In the genomic region with DNA sequence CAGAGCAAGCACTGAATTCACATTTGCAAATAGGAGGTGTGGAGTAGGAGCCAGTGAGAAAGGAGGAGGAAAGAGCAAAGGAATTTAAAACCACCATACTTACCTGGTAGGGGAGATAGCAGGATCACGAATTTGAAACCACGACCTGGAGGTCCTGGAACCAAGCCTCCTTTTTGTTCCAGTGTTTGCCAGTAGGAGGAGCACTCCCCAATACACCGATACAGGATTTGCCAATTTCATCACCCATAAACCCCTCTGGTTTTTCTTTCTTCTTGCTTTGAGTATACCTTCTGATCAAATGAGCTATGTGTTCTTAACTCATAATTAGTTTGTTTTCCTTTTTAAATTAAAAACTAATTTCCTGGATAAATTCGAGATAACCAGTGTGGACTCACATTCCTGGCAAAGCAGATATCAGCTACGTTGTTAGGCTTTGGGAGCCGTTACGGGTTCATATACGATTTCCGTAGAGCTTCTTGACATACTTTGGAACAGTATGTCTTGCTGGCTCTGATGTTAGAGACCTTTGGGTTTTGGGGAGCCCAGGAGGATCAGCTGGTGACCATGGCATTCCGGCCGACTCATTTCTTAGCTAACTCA, we compare ENCODE assay signal across 8 cellular contexts. TPM values are rescaled to one million over a fixed set of nuclear protein-coding genes. Genes with fewer than 3 reads are reported as not detected.
DNase-seq lines count a peak whose midpoint lies in the region; ATAC-seq, FAIRE-seq and TF ChIP-seq lines count a peak whose summit lies in the region.

No MANE protein-coding gene starts in this region.

- H3K4me1 ChIP-seq in A549 (no peaks in the 10 kb centered on the region), transverse colon (peaks cover 5 to 15% (median 8%) of the 10 kb centered on the region in 4 donors)

- H3K27me3 Mint-ChIP-seq in activated CD4-positive, alpha-beta T cell treated with anti-CD3 and anti-CD28 coated beads, Interleukin-2, amount 10 ng/mL, durations not matched to agents 7 days and 5 days: no peaks in the 10 kb centered on the region
- peaks cover 3% of the 10 kb centered on the region for H3K27me3 Mint-ChIP-seq in glutamatergic neuron (ENCODE audit: unreplicated experiment)

- H3K9me3 ChIP-seq in A549: no peaks in the 10 kb centered on the region
- H3K9me3 ChIP-seq in transverse colon: no peaks in the 10 kb centered on the region

- in situ Hi-C loops in transverse colon (cut with MboI; ENCODE audit: low pct_ligation_motif_present in 1 of 4, low pct_unique_long_range_greater_than_20kb in 1 of 4, low sequenced_read_pairs in 3 of 4): loop anchor here in 1 of 4 donors (10.0 kb wide), 1 partner anchor 54 kb away; the partner anchor contains the start of gene GAN

- no peak overlapping the region for H3K4me3 ChIP-seq in A549
- H3K4me3 ChIP-seq in transverse colon: no peak overlapping the region

- H3K27ac Mint-ChIP-seq in activated CD4-positive, alpha-beta T cell treated with anti-CD3 and anti-CD28 coated beads, Interleukin-2, amount 10 ng/mL, durations not matched to agents 7 days and 5 days: no peak overlapping the region
- no peak overlapping the region for H3K27ac Mint-ChIP-seq in glutamatergic neuron (ENCODE audit: unreplicated experiment)

- H3K27ac ChIP-seq in A549: no peak overlapping the region
- no peak overlapping the region for H3K27ac ChIP-seq in transverse colon

- peak; percentile 37 to 52; a peak in 4 of 5 replicates for TF ChIP-seq RAD21 in A549 (conservative IDR thresholded peaks at IDR 0.05 in 1 of 2, IDR thresholded peaks at IDR 0.05 in 1 of 2)

- no peaks in the 10 kb centered on the region for H3K36me3 Mint-ChIP-seq in activated CD4-positive, alpha-beta T cell treated with anti-CD3 and anti-CD28 coated beads, Interleukin-2, amount 10 ng/mL, durations not matched to agents 7 days and 5 days (ENCODE audit: low read depth)
- no peaks in the 10 kb centered on the region for H3K36me3 Mint-ChIP-seq in glutamatergic neuron (ENCODE audit: unreplicated experiment)

- no peak overlapping the region for H3K4me2 ChIP-seq in A549

- intact Hi-C loops in transverse colon (cut with DNase I; ENCODE audit: low total_unique reads): no loop called here

- TF ChIP-seq POLR2A in A549 (IDR thresholded peaks at IDR 0.05; ENCODE audit: low read length): no peak
- no peak for TF ChIP-seq POLR2A in transverse colon (IDR thresholded peaks at IDR 0.05)

- no peaks in the 10 kb centered on the region for H3K27me3 ChIP-seq in transverse colon

- peak; percentile 64 to 77; a peak in 4 of 6 replicates for ATAC-seq in A549

- 67% methylated on average over 11 of the region's 11 CpGs for WGBS in A549 (ENCODE audit: missing lambda C conversion rate)
- 69 to 80% methylated on average over 7 to 11 of the region's 11 CpGs for WGBS in transverse colon (ENCODE audit: low coverage in 1 of 2), 2 donors

- CTCF ChIA-PET in A549 (lab: Yijun Ruan, JAX): interaction anchor here (0.5 to 2.3 kb wide), 22 partner anchors 9 to 257 kb away, joined by 3 to 6 read pairs (median 3); no protein-coding TSS in a partner anchor
- CTCF ChIA-PET in activated CD4-positive, alpha-beta T cell treated with anti-CD3 and anti-CD28 coated beads, Interleukin-2, amount 10 ng/mL, durations not matched to agents 7 days and 5 days (lab: Charles Lee): interaction anchor here (0.7 to 1.8 kb wide), 5 partner anchors 8 to 499 kb away, joined by 3 to 6 read pairs (median 3); no protein-coding TSS in a partner anchor

- no peaks in the 10 kb centered on the region for H3K36me3 ChIP-seq in transverse colon

- POLR2A ChIA-PET in A549 (lab: Yijun Ruan, JAX): no interaction called here
- POLR2A ChIA-PET in activated CD4-positive, alpha-beta T cell treated with anti-CD3 and anti-CD28 coated beads, Interleukin-2, amount 10 ng/mL, durations not matched to agents 7 days and 5 days (lab: Charles Lee): no interaction called here

- H3K4me1 Mint-ChIP-seq in activated CD4-positive, alpha-beta T cell treated with anti-CD3 and anti-CD28 coated beads, Interleukin-2, amount 10 ng/mL, durations not matched to agents 7 days and 5 days: no peaks in the 10 kb centered on the region
- H3K4me1 Mint-ChIP-seq in glutamatergic neuron (ENCODE audit: low read depth, unreplicated experiment): no peaks in the 10 kb centered on the region

- TF ChIP-seq CTCF in A549 (IDR thresholded peaks at IDR 0.05) (peak; percentile 61), GM20000 (IDR thresholded peaks at IDR 0.05; ENCODE audit: extremely low read depth, missing control alignments) (peak; percentile 49), glutamatergic neuron (IDR thresholded peaks at IDR 0.05; ENCODE audit: partially characterized antibody, unreplicated experiment) (peak; percentile 46), transverse colon (IDR thresholded peaks at IDR 0.05) (peak; percentile 63 to 79 (median 72))

- DNase-seq in A549 (ENCODE audit: low read depth in 1 of 2, low spot score in 1 of 2): peak; percentile 27 to 52
- DNase-seq in GM20000 (ENCODE audit: low spot score): peak; percentile 48
- DNase-seq in activated CD4-positive, alpha-beta T cell treated with anti-CD3 and anti-CD28 coated beads, Interleukin-2, amount 10 ng/mL, durations not matched to agents 7 days and 5 days: peak; percentile 37
- DNase-seq in glutamatergic neuron: no peak
- DNase-seq in transverse colon: no peak
- no peak for DNase-seq in NCI-H1694 (lab: John Stamatoyannopoulos, UW)
- DNase-seq in 8988T: no peak
- DNase-seq in NCI-H2081 treated with DMSO at 0.1 percent for 48 hours (lab: John Stamatoyannopoulos, UW): no peak

- H3K9me3 Mint-ChIP-seq in activated CD4-positive, alpha-beta T cell treated with anti-CD3 and anti-CD28 coated beads, Interleukin-2, amount 10 ng/mL, durations not matched to agents 7 days and 5 days: peaks cover 2% of the 10 kb centered on the region
- peaks cover 3% of the 10 kb centered on the region for H3K9me3 Mint-ChIP-seq in glutamatergic neuron (ENCODE audit: unreplicated experiment)

- no peak for FAIRE-seq in A549 (lab: Jason Lieb, UNC)

- TF ChIP-seq EP300 in A549 (IDR thresholded peaks at IDR 0.05): no peak
- no peak for TF ChIP-seq EP300 in transverse colon (IDR thresholded peaks at IDR 0.05; ENCODE audit: low read depth)

- H3K4me3 Mint-ChIP-seq in activated CD4-positive, alpha-beta T cell treated with anti-CD3 and anti-CD28 coated beads, Interleukin-2, amount 10 ng/mL, durations not matched to agents 7 days and 5 days: no peak overlapping the region
- H3K4me3 Mint-ChIP-seq in glutamatergic neuron (ENCODE audit: unreplicated experiment): no peak overlapping the region

TF ChIP-seq in A549, 52 proteins besides CTCF, POLR2A, EP300 and RAD21:
- TF ChIP-seq RARB (CRISPR knock-in tag; IDR thresholded peaks at IDR 0.05) (no peak), SMC3 (IDR thresholded peaks at IDR 0.05) (peak; percentile 47; the same call in 2 of the 3 replicates)
TF ChIP-seq in A549: peak in this region for 1.

RNA-seq across cellular contexts. Expression of gene BCO1, which starts 22.7 kb away (rescaled TPM):
- polyA plus RNA-seq in A549 (2011; rRNA removed): 4.1 and 6.2 TPM in 2 replicates
- polyA plus RNA-seq in A549 (2012; cell fraction: cytosol; rRNA removed): 2.6 and 3.2 TPM in 2 replicates
- polyA plus RNA-seq in A549 (2012; cell fraction: nucleus; rRNA removed): 2.0 TPM in 2 replicates
- 3.9 to 6.6 TPM (median 5.0 TPM) in 3 replicates for polyA plus RNA-seq in A549 (2017; fragmentation: RNase III; extraction: RNeasy Plus Mini Kit Qiagen cat#74134 plus additional on column Dnase treatment)
- 2.8 and 5.0 TPM in 2 replicates for polyA minus RNA-seq in A549 (2011; rRNA and poly(A)+ RNA removed)
- not detected for total RNA-seq in activated CD4-positive, alpha-beta T cell treated with anti-CD3 and anti-CD28 coated beads, Interleukin-2, amount 10 ng/mL, durations not matched to agents 7 days and 5 days
- not detected for total RNA-seq in glutamatergic neuron (ENCODE audit: unreplicated experiment)
- total RNA-seq in transverse colon: 10 to 100 TPM in 1 of 4 donors, 1 to 10 TPM in 3; 1.6 to 18.3 (median 4.0) TPM

RNA-seq across cellular contexts. Expression of gene GAN, which starts 53.6 kb away (rescaled TPM):
- polyA plus RNA-seq in A549 (2011; rRNA removed) (6.5 and 8.1 TPM in 2 replicates), A549 (2017; fragmentation: RNase III; extraction: RNeasy Plus Mini Kit Qiagen cat#74134 plus additional on column Dnase treatment) (2.5 to 2.8 TPM (median 2.8 TPM) in 3 replicates)
- 1.2 and 1.3 TPM in 2 replicates for polyA plus RNA-seq in A549 (2012; cell fraction: cytosol; rRNA removed)
- 1.5 and 1.9 TPM in 2 replicates for polyA plus RNA-seq in A549 (2012; cell fraction: nucleus; rRNA removed)
- polyA minus RNA-seq in A549 (2011; rRNA and poly(A)+ RNA removed): 19.2 and 24.0 TPM in 2 replicates
- total RNA-seq in activated CD4-positive, alpha-beta T cell treated with anti-CD3 and anti-CD28 coated beads, Interleukin-2, amount 10 ng/mL, durations not matched to agents 7 days and 5 days: 1 to 10 TPM; 6.3 to 6.9 TPM
- total RNA-seq in glutamatergic neuron (ENCODE audit: unreplicated experiment) (14.4 TPM), transverse colon (100 to 1,000 TPM in 1 of 4 donors, 10 to 100 TPM in 3; 12.9 to 378 (median 14.7) TPM)

Comparison
In these comparisons a context has a peak if more than half of its experiments do, and no peak if none do; other contexts are left out.
1. DNase-seq: peak in A549 (2 of 2), GM20000 (single experiment) and activated CD4-positive, alpha-beta T cell treated with anti-CD3 and anti-CD28 coated beads, Interleukin-2, amount 10 ng/mL, durations not matched to agents 7 days and 5 days (single experiment); none in glutamatergic neuron (single experiment), transverse colon (single experiment), NCI-H1694 (single experiment), 8988T (single experiment) and NCI-H2081 treated with DMSO at 0.1 percent for 48 hours (single experiment).
2. Peak in every context shown above with its lines, with median percentiles within 50 percentile points of each other: CTCF ChIP-seq.